8 cellular contexts compared by ENCODE assay signal in the genomic region with DNA sequence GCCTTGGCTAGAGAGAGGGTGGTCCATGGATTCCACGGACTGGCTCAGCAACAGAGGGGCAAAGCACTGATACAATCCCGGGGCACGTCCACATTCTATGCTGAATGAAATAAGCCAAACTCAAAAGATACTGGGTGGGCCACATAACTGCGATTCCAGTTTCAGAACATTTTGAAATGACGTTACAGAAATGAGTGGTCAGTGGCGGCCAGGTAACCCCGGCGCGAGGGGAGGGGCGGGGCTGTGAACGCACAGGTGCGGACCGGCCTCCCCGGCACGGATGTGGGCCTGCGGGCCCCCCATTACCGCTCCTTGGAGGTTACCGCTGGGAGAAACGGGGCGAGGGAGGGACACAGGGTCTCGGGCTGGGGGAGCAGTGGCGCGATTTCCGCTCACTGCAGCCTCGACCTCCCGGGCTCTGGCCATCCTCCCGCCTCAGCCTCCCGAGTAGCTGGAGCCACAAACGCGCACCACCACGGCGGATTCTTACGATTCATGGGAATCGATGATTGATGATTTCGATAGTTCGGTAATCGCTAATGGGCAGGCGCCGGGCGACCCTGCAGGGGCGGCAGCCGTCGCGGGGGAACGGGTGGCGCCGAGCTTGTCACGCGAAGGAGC. TPM values are rescaled to one million over a fixed set of nuclear protein-coding genes. Genes with fewer than 3 reads are reported as not detected.
DNase-seq lines count a peak whose midpoint lies in the region; ATAC-seq, FAIRE-seq and TF ChIP-seq lines count a peak whose summit lies in the region.

No MANE protein-coding gene starts in this region.

- H3K4me3 ChIP-seq in astrocyte (ENCODE audit: insufficient read depth, low read depth, low read length): peak overlapping the region; percentile 95
- H3K4me3 ChIP-seq in lower lobe of right lung: peak overlapping the region; percentile 87
- peak overlapping the region; percentile 75 to 97 for H3K4me3 ChIP-seq in uterus

- peaks cover 43% of the 10 kb centered on the region for H3K79me2 ChIP-seq in astrocyte (ENCODE audit: insufficient read depth, low read length)

- DNase-seq in ELR (ENCODE audit: low read depth) (peak; percentile 30), astrocyte (ENCODE audit: low read depth) (no peak), lower lobe of right lung (no peak), uterus (no peak), GM10266 (ENCODE audit: extremely low spot score) (no peak), urothelium cell line (ENCODE audit: low spot score) (no peak), NCI-H345 (lab: John Stamatoyannopoulos, UW) (no peak)

- no peak for TF ChIP-seq POLR2A in uterus (IDR thresholded peaks at IDR 0.05)

- TF ChIP-seq CTCF in astrocyte (IDR thresholded peaks at IDR 0.05; ENCODE audit: insufficient read depth, low read depth, low read length) (no peak), lower lobe of right lung (IDR thresholded peaks at IDR 0.05) (no peak), uterus (IDR thresholded peaks at IDR 0.05) (no peak), GM10266 (IDR thresholded peaks at IDR 0.05; ENCODE audit: control insufficient read depth, insufficient read depth, low read depth, missing control alignments) (no peak)

- H3K27ac ChIP-seq in astrocyte (ENCODE audit: low read depth, low read length): peak overlapping the region; percentile 86
- H3K27ac ChIP-seq in lower lobe of right lung: peak overlapping the region; percentile 91
- peak overlapping the region; percentile 74 to 76 for H3K27ac ChIP-seq in uterus

- H3K9me3 ChIP-seq in astrocyte (ENCODE audit: insufficient read depth, low read depth, low read length) (no peaks in the 10 kb centered on the region), lower lobe of right lung (no peaks in the 10 kb centered on the region), uterus (no peaks in the 10 kb centered on the region)

- H3K27ac Mint-ChIP-seq in astrocyte (ENCODE audit: unreplicated experiment): peak overlapping the region; percentile 55

- H3K27me3 ChIP-seq in astrocyte (ENCODE audit: insufficient read depth, low read length) (no peaks in the 10 kb centered on the region), lower lobe of right lung (ENCODE audit: low read depth) (no peaks in the 10 kb centered on the region), uterus (no peaks in the 10 kb centered on the region)

- peak overlapping the region; percentile 92 for H3K4me3 Mint-ChIP-seq in astrocyte (ENCODE audit: unreplicated experiment)

- H3K36me3 ChIP-seq in astrocyte (ENCODE audit: insufficient read depth, low read length) (no peaks in the 10 kb centered on the region), lower lobe of right lung (peaks cover 10% of the 10 kb centered on the region), uterus (no peaks in the 10 kb centered on the region)

- peaks cover 7% of the 10 kb centered on the region for H3K4me1 Mint-ChIP-seq in astrocyte (ENCODE audit: low read depth, unreplicated experiment)

- no peak for FAIRE-seq in astrocyte (lab: Jason Lieb, UNC)
- FAIRE-seq in urothelium cell line (lab: Jason Lieb, UNC): no peak

- intact Hi-C loops in lower lobe of right lung (cut with DNase I) (no loop called here), uterus (cut with DNase I; ENCODE audit: low total_unique reads) (no loop called here)

- H3K9ac ChIP-seq in astrocyte (ENCODE audit: low read length): peak overlapping the region; percentile 89

- H3K27me3 Mint-ChIP-seq in astrocyte (ENCODE audit: low read depth, unreplicated experiment): no peaks in the 10 kb centered on the region

- ATAC-seq in HG03159 (IDR thresholded peaks at IDR 0.05; ENCODE audit: unreplicated experiment) (peak; percentile 6), lower lobe of right lung (peak; percentile 4 to 31)

- peak overlapping the region; percentile 75 for H2AFZ ChIP-seq in astrocyte (ENCODE audit: low read depth, low read length)

- H3K4me2 ChIP-seq in astrocyte (ENCODE audit: low read length): peak overlapping the region; percentile 86

- H3K4me1 ChIP-seq in astrocyte (ENCODE audit: insufficient read depth, low read length) (peaks cover 6% of the 10 kb centered on the region), lower lobe of right lung (peaks cover 26% of the 10 kb centered on the region), uterus (peaks cover 0 to 4% of the 10 kb centered on the region in 2 donors)

- H3K9me3 Mint-ChIP-seq in astrocyte (ENCODE audit: unreplicated experiment): no peaks in the 10 kb centered on the region

- no peaks in the 10 kb centered on the region for H3K36me3 Mint-ChIP-seq in astrocyte (ENCODE audit: low read depth, unreplicated experiment)

- peaks cover 41% of the 10 kb centered on the region for H4K20me1 ChIP-seq in astrocyte (ENCODE audit: insufficient read depth, low read length)

RNA-seq across cellular contexts. Expression of a gene that starts 0.6 kb away (rescaled TPM):
- 50.3 and 63.9 TPM in 2 replicates for total RNA-seq in astrocyte
- 71.8 TPM for total RNA-seq in lower lobe of right lung
- total RNA-seq in uterus: 10 to 100 TPM in 2 of 4 donors, 1 to 10 TPM in 2; 2.4 to 22.1 (median 15.0) TPM

RNA-seq across cellular contexts. Expression of a gene that starts 11.5 kb away (rescaled TPM):
- total RNA-seq in astrocyte (236 and 284 TPM in 2 replicates), lower lobe of right lung (371 TPM), uterus (10 to 100 TPM; 17.4 to 72.0 (median 38.3) TPM)

RNA-seq across cellular contexts. Expression of a gene that starts 24.0 kb away (rescaled TPM):
- 0.36 TPM in 1 of 2 replicates, not detected in the other for total RNA-seq in astrocyte
- not detected for total RNA-seq in lower lobe of right lung
- total RNA-seq in uterus: not detected

RNA-seq across cellular contexts. Expression of a gene that starts 24.0 kb away (rescaled TPM):
- 0.22 and 0.48 TPM in 2 replicates for total RNA-seq in astrocyte
- 6.1 TPM for total RNA-seq in lower lobe of right lung
- under 1 TPM in 2 of 4 donors, not detected in 2; 0.14 to 0.43 TPM for total RNA-seq in uterus

RNA-seq across cellular contexts. Expression of a gene that starts 43.9 kb away (rescaled TPM):
- total RNA-seq in astrocyte: 15.4 and 15.6 TPM in 2 replicates
- 61.9 TPM for total RNA-seq in lower lobe of right lung
- 10 to 100 TPM; 14.2 to 33.2 (median 20.0) TPM for total RNA-seq in uterus
